Comparison of ENCODE assay signal across 25 cellular contexts in the genomic region with DNA sequence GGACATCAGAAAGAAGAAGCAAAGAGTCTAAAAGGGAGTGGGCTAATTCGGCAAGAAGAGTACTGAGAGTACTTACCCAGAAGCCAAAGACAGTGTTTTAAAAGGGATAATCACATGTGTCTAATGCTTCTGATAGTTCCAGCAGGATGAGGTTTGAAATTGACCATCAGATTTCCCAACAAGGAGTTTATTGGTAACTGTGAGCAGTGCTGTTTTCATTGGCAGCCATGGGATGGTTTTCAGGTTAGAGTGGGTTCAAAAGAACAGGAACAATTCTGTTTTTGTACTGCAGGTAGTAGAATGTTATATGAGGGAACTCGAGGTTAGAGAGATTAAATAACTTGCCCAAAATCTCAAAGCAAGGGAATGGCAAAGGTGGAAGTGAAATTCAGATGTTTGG. TPM values are rescaled to one million over a fixed set of nuclear protein-coding genes. Genes with fewer than 3 reads are reported as not detected.
DNase-seq lines count a peak whose midpoint lies in the region; ATAC-seq, FAIRE-seq and TF ChIP-seq lines count a peak whose summit lies in the region.
"Had no signal": no experiment of that assay in that cellular context is flagged by ENCODE, and none has a peak within 500 bp of the region (broad histone marks: within the 10 kb centered on the region; RNA-seq: fewer than 3 reads in every experiment).

No MANE protein-coding gene starts in this region.

- CTCF ChIA-PET in mammary epithelial cell (lab: Charles Lee; ENCODE audit: low non-redundant PET) (no interaction called here), MCF 10A (lab: Yijun Ruan, JAX) (interaction anchor here (0.6 to 0.7 kb wide), 2 partner anchors 25 to 49 kb away, joined by 3 read pairs; no protein-coding TSS in a partner anchor)

- DNase-seq in mammary epithelial cell (no peak), MCF 10A (ENCODE audit: unreplicated experiment) (no peak), astrocyte (ENCODE audit: low read depth) (no peak), osteoblast (ENCODE audit: insufficient read length, low spot score, missing footprints) (no peak), psoas muscle (no peak), GM23338 (ENCODE audit: low spot score) (no peak), anterior cingulate cortex (lab: John Stamatoyannopoulos, UW) (no peak)
- DNase-seq in activated CD8-positive, alpha-beta memory T cell treated with anti-CD3 and anti-CD28 coated beads, Interleukin-2, amount 50 U/mL, for 48 hours = no peak
- DNase-seq: Caco-2; CD4-positive, CD25-positive, alpha-beta regulatory T cell; CD8-positive, alpha-beta T cell; DMS153; DND-41; GOT3 had no signal

- dilution Hi-C loops in mammary epithelial cell (cut with HindIII; ENCODE audit: low sequenced_read_pairs) = loop anchor here (25.0 kb wide), 1 partner anchor 142 kb away; no protein-coding TSS in a partner anchor

- peaks cover 22% of the 10 kb centered on the region for H3K4me1 Mint-ChIP-seq in MCF 10A (ENCODE audit: insufficient read depth, unreplicated experiment)
- H3K4me1 Mint-ChIP-seq in astrocyte (ENCODE audit: low read depth, unreplicated experiment) = peaks cover 17% of the 10 kb centered on the region
- peaks cover 4% of the 10 kb centered on the region; the same call in 1 of the 3 replicates for H3K4me1 Mint-ChIP-seq in GM23338
- H3K4me1 Mint-ChIP-seq: B cell; CD4-positive, CD25-positive, alpha-beta regulatory T cell had no signal

- BruUV-seq in mammary epithelial cell (replicated peaks; lab: Mats Ljungman, UMichigan) (no TSS peak), MCF 10A (replicated peaks; lab: Mats Ljungman, UMichigan) (no TSS peak)

- H2AFZ ChIP-seq in mammary epithelial cell (ENCODE audit: low read depth, low read length) = no peak overlapping the region
- no peak overlapping the region for H2AFZ ChIP-seq in astrocyte (ENCODE audit: low read depth, low read length)
- no peak overlapping the region for H2AFZ ChIP-seq in osteoblast (ENCODE audit: low read length)
- H2AFZ ChIP-seq in GM23338 = no peak overlapping the region

- POLR2A ChIA-PET in MCF 10A (lab: Yijun Ruan, JAX) = interaction anchor here (0.6 to 1.0 kb wide), 4 partner anchors 23 to 97 kb away, joined by 3 to 4 read pairs (median 3); no protein-coding TSS in a partner anchor

- H3K27ac ChIP-seq in mammary epithelial cell (ENCODE audit: insufficient read depth, low read depth, low read length) (no peak overlapping the region), astrocyte (ENCODE audit: low read depth, low read length) (no peak overlapping the region), osteoblast (ENCODE audit: low read depth, low read length) (no peak overlapping the region), psoas muscle (peak overlapping the region; percentile 96), GM23338 (ENCODE audit: low read depth) (no peak overlapping the region)
- H3K27ac ChIP-seq: 22Rv1, BLaER1, C4-2B had no signal

- no peak overlapping the region for H3K9ac ChIP-seq in mammary epithelial cell (ENCODE audit: insufficient read depth, low read length)
- no peak overlapping the region for H3K9ac ChIP-seq in astrocyte (ENCODE audit: low read length)
- H3K9ac ChIP-seq: BLaER1 had no signal

- peaks cover 23% of the 10 kb centered on the region for H3K4me1 ChIP-seq in mammary epithelial cell (ENCODE audit: insufficient read depth, low read length)
- peaks cover 15% of the 10 kb centered on the region for H3K4me1 ChIP-seq in astrocyte (ENCODE audit: insufficient read depth, low read length)
- H3K4me1 ChIP-seq in osteoblast (ENCODE audit: insufficient read depth, low read length) = peaks cover 24% of the 10 kb centered on the region
- H3K4me1 ChIP-seq in psoas muscle = peaks cover 52% of the 10 kb centered on the region
- no peaks in the 10 kb centered on the region for H3K4me1 ChIP-seq in GM23338 (ENCODE audit: insufficient read depth)
- H3K4me1 ChIP-seq: BLaER1, Caco-2, HAP-1 had no signal

- H3K9me3 Mint-ChIP-seq in MCF 10A (ENCODE audit: unreplicated experiment) (peaks cover 9% of the 10 kb centered on the region), astrocyte (ENCODE audit: unreplicated experiment) (no peaks in the 10 kb centered on the region), GM23338 (no peaks in the 10 kb centered on the region)
- H3K9me3 Mint-ChIP-seq: CD8-positive, alpha-beta T cell; HFFc6 had no signal

- H3K4me3 Mint-ChIP-seq in MCF 10A (ENCODE audit: unreplicated experiment) (no peak overlapping the region), astrocyte (ENCODE audit: unreplicated experiment) (no peak overlapping the region), GM23338 (no peak overlapping the region)
- H3K4me3 Mint-ChIP-seq: B cell; CD4-positive, CD25-positive, alpha-beta regulatory T cell; CD8-positive, alpha-beta T cell; HFFc6 had no signal

- H3K36me3 ChIP-seq in mammary epithelial cell (ENCODE audit: insufficient read depth, low read length) (peaks cover 27% of the 10 kb centered on the region), astrocyte (ENCODE audit: insufficient read depth, low read length) (peaks cover 11% of the 10 kb centered on the region), osteoblast (ENCODE audit: insufficient read depth, low read length) (peaks cover 24% of the 10 kb centered on the region), psoas muscle (ENCODE audit: insufficient read depth in 1 of 2, low read depth in 1 of 2) (peaks cover 0 to 22% of the 10 kb centered on the region in 2 donors), GM23338 (ENCODE audit: insufficient read depth) (no peaks in the 10 kb centered on the region)
- H3K36me3 ChIP-seq: BLaER1, HAP-1 had no signal

- H3K27me3 Mint-ChIP-seq in MCF 10A (ENCODE audit: insufficient read depth, unreplicated experiment) = no peaks in the 10 kb centered on the region
- H3K27me3 Mint-ChIP-seq in astrocyte (ENCODE audit: low read depth, unreplicated experiment) = no peaks in the 10 kb centered on the region
- H3K27me3 Mint-ChIP-seq in GM23338 (ENCODE audit: insufficient read depth, low read depth, poor library complexity) = no peaks in the 10 kb centered on the region

- H3K4me3 ChIP-seq in mammary epithelial cell (replicated peaks in 1 of 3; ENCODE audit: insufficient read depth in 1 of 3, low read depth in 2 of 3, low read length in 3 of 3) = no peak overlapping the region
- no peak overlapping the region for H3K4me3 ChIP-seq in astrocyte (ENCODE audit: insufficient read depth, low read depth, low read length)
- no peak overlapping the region for H3K4me3 ChIP-seq in osteoblast (ENCODE audit: insufficient read depth, low read length)
- H3K4me3 ChIP-seq in psoas muscle = no peak overlapping the region
- H3K4me3 ChIP-seq in GM23338 = no peak overlapping the region
- H3K4me3 ChIP-seq: BLaER1, HAP-1 had no signal

- intact Hi-C loops in mammary epithelial cell (cut with micrococcal nuclease) = no loop called here
- intact Hi-C loops in MCF 10A (cut with micrococcal nuclease) = no loop called here
- intact Hi-C loops in psoas muscle (cut with DNase I) = no loop called here

- H3K36me3 Mint-ChIP-seq in MCF 10A (ENCODE audit: insufficient read depth, unreplicated experiment) = peaks cover 27% of the 10 kb centered on the region
- peaks cover 19% of the 10 kb centered on the region for H3K36me3 Mint-ChIP-seq in astrocyte (ENCODE audit: low read depth, unreplicated experiment)
- no peaks in the 10 kb centered on the region for H3K36me3 Mint-ChIP-seq in GM23338 (ENCODE audit: low read depth)
- H3K36me3 Mint-ChIP-seq: CD4-positive, CD25-positive, alpha-beta regulatory T cell; CD8-positive, alpha-beta T cell had no signal

- peak overlapping the region; percentile 23 for H3K4me2 ChIP-seq in mammary epithelial cell (ENCODE audit: insufficient read depth, low read depth, low read length)
- H3K4me2 ChIP-seq in astrocyte (ENCODE audit: low read length) = peak overlapping the region; percentile 0
- peak overlapping the region; percentile 10 for H3K4me2 ChIP-seq in osteoblast (ENCODE audit: insufficient read depth, low read length)
- no peak overlapping the region for H3K4me2 ChIP-seq in GM23338
- H3K4me2 ChIP-seq: BLaER1 had no signal

- H3K9me2 ChIP-seq in GM23338 (ENCODE audit: insufficient read depth) = no peaks in the 10 kb centered on the region

- H3K27ac Mint-ChIP-seq in MCF 10A (ENCODE audit: low read depth, unreplicated experiment) (no peak overlapping the region), astrocyte (ENCODE audit: unreplicated experiment) (no peak overlapping the region), GM23338 (no peak overlapping the region)
- H3K27ac Mint-ChIP-seq: B cell; CD4-positive, CD25-positive, alpha-beta regulatory T cell; CD8-positive, alpha-beta T cell; HFFc6 had no signal

- no peaks in the 10 kb centered on the region for H3K9me3 ChIP-seq in mammary epithelial cell (replicated peaks; ENCODE audit: insufficient read depth, low read length)
- no peaks in the 10 kb centered on the region for H3K9me3 ChIP-seq in astrocyte (ENCODE audit: insufficient read depth, low read depth, low read length)
- H3K9me3 ChIP-seq in osteoblast (ENCODE audit: low read depth, low read length) = no peaks in the 10 kb centered on the region
- no peaks in the 10 kb centered on the region for H3K9me3 ChIP-seq in psoas muscle
- H3K9me3 ChIP-seq: BLaER1, Caco-2, HAP-1 had no signal

- no peaks in the 10 kb centered on the region for H3K27me3 ChIP-seq in mammary epithelial cell (ENCODE audit: insufficient read depth, low read length)
- no peaks in the 10 kb centered on the region for H3K27me3 ChIP-seq in astrocyte (ENCODE audit: insufficient read depth, low read length)
- no peaks in the 10 kb centered on the region for H3K27me3 ChIP-seq in osteoblast (ENCODE audit: insufficient read depth, low read length)
- no peaks in the 10 kb centered on the region for H3K27me3 ChIP-seq in psoas muscle (ENCODE audit: insufficient read depth in 3 of 3, low read length in 2 of 3)
- no peaks in the 10 kb centered on the region for H3K27me3 ChIP-seq in GM23338 (ENCODE audit: insufficient read depth)
- H3K27me3 ChIP-seq: BLaER1 had no signal

- ATAC-seq in psoas muscle (no peak), GM23338 (no peak)
- ATAC-seq: CD8-positive, alpha-beta T cell had no signal

- H4K20me1 ChIP-seq in mammary epithelial cell (ENCODE audit: insufficient read depth, low read length) (peaks cover 2% of the 10 kb centered on the region), astrocyte (ENCODE audit: insufficient read depth, low read length) (peaks cover 62% of the 10 kb centered on the region), osteoblast (ENCODE audit: insufficient read depth, low read length) (peaks cover 30% of the 10 kb centered on the region), GM23338 (replicated peaks; ENCODE audit: insufficient read depth) (0 out of 2 replicates have a peak, but pooled peaks cover 3% of the 10 kb centered on the region)
- H4K20me1 ChIP-seq: BLaER1 had no signal

- TF ChIP-seq CTCF in mammary epithelial cell (conservative IDR thresholded peaks at IDR 0.05 in 1 of 2, IDR thresholded peaks at IDR 0.05 in 1 of 2; ENCODE audit: extremely low read depth in 1 of 2, insufficient read depth in 1 of 2, low read depth in 1 of 2, low read length in 2 of 2) (no peak), MCF 10A (IDR thresholded peaks at IDR 0.05; ENCODE audit: unreplicated experiment) (no peak), astrocyte (IDR thresholded peaks at IDR 0.05; ENCODE audit: insufficient read depth, low read depth, low read length) (no peak), osteoblast (IDR thresholded peaks at IDR 0.05; ENCODE audit: extremely low read depth, low read depth, low read length) (no peak), psoas muscle (IDR thresholded peaks at IDR 0.05) (no peak), GM23338 (conservative IDR thresholded peaks at IDR 0.05; ENCODE audit: low read depth in 2 of 2) (no peak)

- in situ Hi-C loops in mammary epithelial cell (cut with MboI; ENCODE audit: low sequenced_read_pairs in 2 of 2) = no loop called here

- 58% methylated on average over 2 of the region's 2 CpGs for WGBS in mammary epithelial cell (ENCODE audit: low coverage, missing lambda C conversion rate)
- WGBS in psoas muscle, 3 donors = 93 to 98% (median 94%) methylated on average over 2 of the region's 2 CpGs

- no peak for FAIRE-seq in astrocyte (lab: Jason Lieb, UNC)
- FAIRE-seq: A204.1, G401.6, GM12892, GM19239, H54 had no signal

- no peaks in the 10 kb centered on the region for H3F3A ChIP-seq in GM23338 (replicated peaks; ENCODE audit: low read depth)

- H3K79me2 ChIP-seq in mammary epithelial cell (ENCODE audit: insufficient read depth, low read length) = peaks cover 96% of the 10 kb centered on the region
- H3K79me2 ChIP-seq in astrocyte (ENCODE audit: insufficient read depth, low read length) = peaks cover 98% of the 10 kb centered on the region
- H3K79me2 ChIP-seq in osteoblast (ENCODE audit: insufficient read depth, low read length) = peaks cover 87% of the 10 kb centered on the region
- H3K79me2 ChIP-seq in GM23338 (replicated peaks; ENCODE audit: insufficient read depth) = peaks cover 10% of the 10 kb centered on the region; the same call in 1 of the 2 replicates

RNA-seq across cellular contexts. Expression of gene RNF217, which starts 8.5 kb away (rescaled TPM):
- 100 to 1,000 TPM in 1 of 2 donors, 10 to 100 TPM in 1; 53.9 to 103 TPM for total RNA-seq in mammary epithelial cell
- 25.5 TPM for polyA plus RNA-seq in mammary epithelial cell
- polyA minus RNA-seq in mammary epithelial cell = 54.8 TPM
- 22.8 and 24.8 TPM in 2 replicates for total RNA-seq in MCF 10A (2022)
- 49.4 and 53.3 TPM in 2 replicates for total RNA-seq in astrocyte
- total RNA-seq in osteoblast = 22.8 and 24.8 TPM in 2 replicates
- 10 to 100 TPM; 11.5 to 22.5 (median 15.5) TPM for total RNA-seq in psoas muscle
- 1 to 10 TPM; 2.3 to 7.6 (median 2.9) TPM for polyA plus RNA-seq in psoas muscle
- 4.0 and 6.2 TPM in 2 replicates for total RNA-seq in GM23338 (2014; rRNA removed; shearing (Covaris generic))
- polyA plus RNA-seq in GM23338 (2016; fragmentation: Nextera tagmentation; extraction: Ambion mirVana) = 1.5 and 1.7 TPM in 2 replicates
- total RNA-seq: B cell; CD8-positive, alpha-beta T cell had no signal
- polyA plus RNA-seq: CD4-positive, CD25-positive, alpha-beta regulatory T cell had no signal
